ENCODE assay signal across 32 cellular contexts in the genomic region with DNA sequence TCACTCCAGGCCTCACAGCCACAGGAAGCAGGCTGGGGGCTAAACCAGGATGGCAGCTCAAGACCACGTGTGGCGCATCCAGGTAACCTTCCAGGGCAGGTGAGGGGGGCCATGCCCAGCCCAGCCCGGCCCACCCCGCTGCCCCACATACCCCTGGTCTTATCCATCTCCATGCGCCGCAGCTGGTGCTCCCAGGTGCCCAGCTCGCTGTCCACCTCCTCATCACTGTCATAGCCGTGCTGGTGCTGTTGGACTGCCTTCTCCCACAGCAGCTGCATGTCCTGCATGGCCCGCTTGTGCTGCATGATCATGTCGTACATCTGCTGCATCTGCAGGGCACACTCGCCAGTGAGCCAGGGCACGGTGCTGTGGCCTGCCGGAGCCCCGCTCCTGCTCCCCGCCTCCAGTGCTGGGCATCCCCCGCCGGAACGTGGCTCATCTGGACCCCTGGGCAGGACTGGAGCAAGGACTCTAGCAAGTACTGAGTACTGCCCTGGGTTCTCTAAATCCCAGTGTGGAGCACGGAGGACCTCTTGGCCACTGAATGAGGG. TPM values are rescaled to one million over a fixed set of nuclear protein-coding genes. Genes with fewer than 3 reads are reported as not detected.
"Had no signal": no experiment of that assay in that cellular context is flagged by ENCODE, and none has a peak within 500 bp of the region (broad histone marks: within the 10 kb centered on the region; RNA-seq: fewer than 3 reads in every experiment).

No MANE protein-coding gene starts in this region.

- DNase-seq: activated CD4-positive, alpha-beta memory T cell treated with anti-CD3 and anti-CD28 coated beads for 36 hours; activated CD4-positive, alpha-beta T cell treated with anti-CD3 and anti-CD28 coated beads for 36 hours; activated CD4-positive, alpha-beta T cell treated with anti-CD3 and anti-CD28 coated beads, Interleukin-2, amount 10 ng/mL, durations not matched to agents 24 days and 14 days; activated CD4-positive, CD25-positive, alpha-beta regulatory T cell; activated CD4-positive, CD25-positive, alpha-beta regulatory T cell treated with anti-CD3 and anti-CD28 coated beads, Interleukin-2, amount 50 U/mL, for 72 hours; activated CD8-positive, alpha-beta memory T cell treated with anti-CD3 and anti-CD28 coated beads, Interleukin-2, amount 50 U/mL, for 48 hours; activated gamma-delta T cell; activated naive CD4-positive, alpha-beta T cell; activated naive CD4-positive, alpha-beta T cell treated with anti-CD3 and anti-CD28 coated beads, Interleukin-2, amount 10 ng/mL, durations not matched to agents 7 days and 5 days; activated T-cell treated with anti-CD3 and anti-CD28 coated beads for 4 hours; activated T-cell treated with anti-CD3 and anti-CD28 coated beads, Interleukin-2, amount 50 U/mL, for 24 hours; activated T-cell treated with anti-CD3 and anti-CD28 coated beads, Interleukin-2, amount 50 U/mL, for 72 hours; amniotic stem cell; anterior cingulate cortex; brain microvascular endothelial cell; dorsolateral prefrontal cortex; effector memory CD4-positive, alpha-beta T cell; endodermal cell; erythroblast; foreskin keratinocyte; gastrocnemius medialis; T-helper 1 cell; T-helper 17 cell; T1000 had no signal

- H3K9me3 Mint-ChIP-seq: activated CD4-positive, alpha-beta memory T cell treated with anti-CD3 and anti-CD28 coated beads for 36 hours; activated CD4-positive, alpha-beta T cell treated with anti-CD3 and anti-CD28 coated beads, Interleukin-2, amount 10 ng/mL, durations not matched to agents 24 days and 14 days; activated naive CD4-positive, alpha-beta T cell treated with anti-CD3 and anti-CD28 coated beads, Interleukin-2, amount 10 ng/mL, durations not matched to agents 7 days and 5 days; activated naive CD4-positive, alpha-beta T cell treated with anti-CD3 and anti-CD28 coated beads, Interleukin-2, amount 50 U/mL, for 72 hours; activated T-cell treated with anti-CD3 and anti-CD28 coated beads, Interleukin-2, amount 50 U/mL, for 24 hours; activated T-cell treated with anti-CD3 and anti-CD28 coated beads, Interleukin-2, amount 50 U/mL, for 72 hours; central memory CD8-positive, alpha-beta T cell; dendritic cell treated with granulocyte-macrophage colony-stimulating factor and Interleukin-4, amounts not matched to agents 40 ng/mL and 50 ng/mL, for 4 days; endodermal cell; T-helper 2 cell treated with Interferon-gamma antibody and Interleukin-4, amounts not matched to agents 5 μg/mL and 100 μg/mL, for 36 hours had no signal

- H3K27ac ChIP-seq: brain microvascular endothelial cell, coronary artery, esophagus muscularis mucosa, foreskin keratinocyte, gastrocnemius medialis had no signal

- H3K4me1 Mint-ChIP-seq: activated CD4-positive, alpha-beta T cell treated with anti-CD3 and anti-CD28 coated beads for 36 hours; activated CD4-positive, alpha-beta T cell treated with anti-CD3 and anti-CD28 coated beads, Interleukin-2, amount 10 ng/mL, durations not matched to agents 24 days and 14 days; activated naive CD4-positive, alpha-beta T cell treated with anti-CD3 and anti-CD28 coated beads, Interleukin-2, amount 10 ng/mL, durations not matched to agents 7 days and 5 days; central memory CD8-positive, alpha-beta T cell; endodermal cell had no signal

- H3K9me3 ChIP-seq: esophagus muscularis mucosa, gastrocnemius medialis had no signal

- ATAC-seq: activated CD4-positive, alpha-beta T cell treated with anti-CD3 and anti-CD28 coated beads for 36 hours; activated naive CD4-positive, alpha-beta T cell treated with anti-CD3 and anti-CD28 coated beads, Interleukin-2, amount 50 U/mL, for 72 hours; activated T-cell treated with anti-CD3 and anti-CD28 coated beads, Interleukin-2, amount 50 U/mL, for 72 hours; foreskin keratinocyte; gastrocnemius medialis; T-helper 17 cell had no signal

- H3K27ac Mint-ChIP-seq: activated CD4-positive, alpha-beta memory T cell treated with anti-CD3 and anti-CD28 coated beads for 36 hours; activated CD4-positive, alpha-beta T cell treated with anti-CD3 and anti-CD28 coated beads for 36 hours; activated CD4-positive, alpha-beta T cell treated with anti-CD3 and anti-CD28 coated beads, Interleukin-2, amount 10 ng/mL, durations not matched to agents 24 days and 14 days; activated naive CD4-positive, alpha-beta T cell treated with anti-CD3 and anti-CD28 coated beads, Interleukin-2, amount 10 ng/mL, durations not matched to agents 7 days and 5 days; activated naive CD4-positive, alpha-beta T cell treated with anti-CD3 and anti-CD28 coated beads, Interleukin-2, amount 50 U/mL, for 72 hours; activated T-cell treated with anti-CD3 and anti-CD28 coated beads, Interleukin-2, amount 50 U/mL, for 24 hours; activated T-cell treated with anti-CD3 and anti-CD28 coated beads, Interleukin-2, amount 50 U/mL, for 72 hours; dendritic cell treated with granulocyte-macrophage colony-stimulating factor and Interleukin-4, amounts not matched to agents 40 ng/mL and 50 ng/mL, for 4 days; endodermal cell; T-helper 17 cell; T-helper 2 cell treated with Interferon-gamma antibody and Interleukin-4, amounts not matched to agents 5 μg/mL and 100 μg/mL, for 36 hours had no signal

- H3K4me3 ChIP-seq: coronary artery, dorsolateral prefrontal cortex, esophagus muscularis mucosa, gastrocnemius medialis had no signal

- H3K4me1 ChIP-seq: foreskin keratinocyte, gastrocnemius medialis had no signal

- H3K4me3 Mint-ChIP-seq: activated CD4-positive, alpha-beta memory T cell treated with anti-CD3 and anti-CD28 coated beads for 36 hours; activated CD4-positive, alpha-beta T cell treated with anti-CD3 and anti-CD28 coated beads for 36 hours; activated CD4-positive, alpha-beta T cell treated with anti-CD3 and anti-CD28 coated beads, Interleukin-2, amount 10 ng/mL, durations not matched to agents 24 days and 14 days; activated naive CD4-positive, alpha-beta T cell treated with anti-CD3 and anti-CD28 coated beads, Interleukin-2, amount 10 ng/mL, durations not matched to agents 7 days and 5 days; activated T-cell treated with anti-CD3 and anti-CD28 coated beads, Interleukin-2, amount 50 U/mL, for 24 hours; activated T-cell treated with anti-CD3 and anti-CD28 coated beads, Interleukin-2, amount 50 U/mL, for 72 hours; central memory CD8-positive, alpha-beta T cell; dendritic cell treated with granulocyte-macrophage colony-stimulating factor and Interleukin-4, amounts not matched to agents 40 ng/mL and 50 ng/mL, for 4 days; endodermal cell; T-helper 17 cell; T-helper 2 cell treated with Interferon-gamma antibody and Interleukin-4, amounts not matched to agents 5 μg/mL and 100 μg/mL, for 36 hours had no signal

- H3K27me3 ChIP-seq: brain microvascular endothelial cell, dorsolateral prefrontal cortex, gastrocnemius medialis had no signal

- H3K27me3 Mint-ChIP-seq: activated CD4-positive, alpha-beta memory T cell treated with anti-CD3 and anti-CD28 coated beads for 36 hours; T-helper 17 cell had no signal

RNA-seq across cellular contexts. Expression of gene TM6SF2, which starts 6.0 kb away (rescaled TPM):
- total RNA-seq: activated CD4-positive, alpha-beta memory T cell treated with anti-CD3 and anti-CD28 coated beads for 36 hours; activated CD4-positive, alpha-beta T cell treated with anti-CD3 and anti-CD28 coated beads for 36 hours; activated CD4-positive, alpha-beta T cell treated with anti-CD3 and anti-CD28 coated beads, Interleukin-2, amount 10 ng/mL, durations not matched to agents 24 days and 14 days; activated naive CD4-positive, alpha-beta T cell treated with anti-CD3 and anti-CD28 coated beads, Interleukin-2, amount 50 U/mL, for 72 hours; activated T-cell treated with anti-CD3 and anti-CD28 coated beads, Interleukin-2, amount 50 U/mL, for 72 hours; bronchial epithelial cell; cerebellum; foreskin keratinocyte; T-helper 17 cell had no signal
